In the genomic region with DNA sequence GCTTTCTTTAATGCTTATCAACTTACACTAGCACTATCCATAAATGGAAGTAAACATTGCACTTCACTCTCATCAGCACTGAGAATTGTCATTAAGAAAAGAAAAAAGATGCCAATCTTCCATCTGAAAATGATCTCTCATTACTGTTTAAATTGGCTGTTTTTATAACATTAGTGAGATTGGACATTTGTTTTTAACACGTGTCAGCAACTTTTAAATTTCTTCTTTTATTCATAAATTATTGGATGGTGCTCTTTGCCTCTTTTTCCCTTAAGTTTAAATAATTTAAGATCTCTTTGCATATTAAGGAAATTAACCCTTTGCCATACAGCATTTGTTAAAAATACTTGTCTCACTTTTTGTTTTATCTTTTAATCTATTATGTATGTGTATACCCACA, we compare ENCODE assay signal across 23 cellular contexts.
"Had no signal": no experiment of that assay in that cellular context is flagged by ENCODE, and none has a peak within 500 bp of the region (broad histone marks: within the 10 kb centered on the region; RNA-seq: fewer than 3 reads in every experiment).

No MANE protein-coding gene starts in this region.

- H3K4me3 ChIP-seq: colonic mucosa, dorsolateral prefrontal cortex, esophagus muscularis mucosa, gastroesophageal sphincter, heart left ventricle, hepatocyte, left lung, lower lobe of right lung, mucosa of descending colon had no signal

- H3K9me3 ChIP-seq: colonic mucosa, esophagus muscularis mucosa, gastroesophageal sphincter, heart left ventricle, left lung, lower lobe of right lung, mucosa of descending colon had no signal

- H3K4me1 ChIP-seq: colonic mucosa, esophagus muscularis mucosa, foreskin keratinocyte, gastroesophageal sphincter, heart left ventricle, left lung, lower lobe of right lung had no signal

- H3K27ac ChIP-seq: colonic mucosa, dorsolateral prefrontal cortex, esophagus muscularis mucosa, foreskin keratinocyte, gastroesophageal sphincter, heart left ventricle, hepatocyte, left lung, lower lobe of right lung had no signal

- H3K4me2 ChIP-seq: hepatocyte had no signal

- H2AFZ ChIP-seq: hepatocyte had no signal

- FAIRE-seq: endothelial cell of umbilical vein had no signal

- H3K36me3 ChIP-seq: colonic mucosa, esophagus muscularis mucosa, gastroesophageal sphincter, heart left ventricle, left lung, lower lobe of right lung had no signal

- H3K79me2 ChIP-seq: hepatocyte had no signal

- H3K27me3 ChIP-seq: colonic mucosa, dorsolateral prefrontal cortex, esophagus muscularis mucosa, foreskin keratinocyte, gastroesophageal sphincter, heart left ventricle, hepatocyte, left lung had no signal

- DNase-seq: colonic mucosa; cortex of kidney; dermis blood vessel endothelial cell; dorsolateral prefrontal cortex; effector CD4-positive, alpha-beta T cell; effector memory CD4-positive, alpha-beta T cell; foreskin keratinocyte; heart left ventricle; hypothalamus; immature natural killer cell; islet precursor cell; kidney; left cardiac atrium; left lung; left ventricle myocardium superior; lower lobe of right lung; mesenchymal stem cell; mucosa of descending colon; naive B cell had no signal

- ATAC-seq: foreskin keratinocyte, gastroesophageal sphincter, heart left ventricle, left cardiac atrium, left lung, left ventricle myocardium superior, lower lobe of right lung, mucosa of descending colon had no signal
